In the genomic region with DNA sequence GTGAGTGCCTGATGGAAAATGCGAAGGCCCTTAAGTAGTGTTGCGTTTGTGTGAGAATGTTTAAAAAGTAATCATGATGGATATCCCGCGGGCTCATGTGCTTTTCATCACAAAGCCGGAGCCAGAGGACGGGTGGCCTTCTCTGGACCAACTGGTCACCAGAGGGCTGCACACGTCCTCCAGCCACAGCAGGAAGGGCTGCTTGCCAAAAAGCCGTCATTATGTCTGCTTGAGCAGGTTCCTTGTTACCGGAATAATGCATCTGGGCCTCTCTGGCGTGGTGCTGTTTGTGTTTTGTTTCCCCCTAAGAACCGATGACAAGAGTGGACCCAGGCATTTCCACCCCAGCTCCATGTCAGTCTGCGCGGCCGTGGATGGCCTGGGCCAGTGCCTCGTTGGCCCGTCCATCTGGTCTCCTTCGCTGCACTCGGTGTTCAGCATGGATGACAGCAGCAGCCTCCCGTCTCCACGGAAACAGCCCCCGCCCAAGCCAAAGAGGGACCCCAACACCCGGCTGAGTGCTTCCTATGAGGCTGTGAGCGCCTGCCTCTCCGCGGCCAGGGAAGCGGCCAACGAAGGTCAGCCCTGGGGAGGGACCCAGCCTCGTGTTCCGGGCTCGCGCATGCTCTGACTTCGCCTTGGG, we compare ENCODE assay signal across 1 cellular context.
TF ChIP-seq lines count a peak whose summit lies in the region.

No MANE protein-coding gene starts in this region.

TF ChIP-seq in SK-N-SH treated with all-trans-retinoic acid at 6 μM for 48 hours, 23 proteins besides CTCF, POLR2A, EP300 and RAD21 (continued from another document):
- TF ChIP-seq, protein P1, sequence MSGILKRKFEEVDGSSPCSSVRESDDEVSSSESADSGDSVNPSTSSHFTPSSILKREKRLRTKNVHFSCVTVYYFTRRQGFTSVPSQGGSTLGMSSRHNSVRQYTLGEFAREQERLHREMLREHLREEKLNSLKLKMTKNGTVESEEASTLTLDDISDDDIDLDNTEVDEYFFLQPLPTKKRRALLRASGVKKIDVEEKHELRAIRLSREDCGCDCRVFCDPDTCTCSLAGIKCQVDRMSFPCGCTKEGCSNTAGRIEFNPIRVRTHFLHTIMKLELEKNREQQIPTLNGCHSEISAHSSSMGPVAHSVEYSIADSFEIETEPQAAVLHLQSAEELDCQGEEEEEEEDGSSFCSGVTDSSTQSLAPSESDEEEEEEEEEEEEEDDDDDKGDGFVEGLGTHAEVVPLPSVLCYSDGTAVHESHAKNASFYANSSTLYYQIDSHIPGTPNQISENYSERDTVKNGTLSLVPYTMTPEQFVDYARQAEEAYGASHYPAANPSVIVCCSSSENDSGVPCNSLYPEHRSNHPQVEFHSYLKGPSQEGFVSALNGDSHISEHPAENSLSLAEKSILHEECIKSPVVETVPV (CRISPR knock-in tag; IDR thresholded peaks at IDR 0.05) = no peak
- TF ChIP-seq, protein P2, sequence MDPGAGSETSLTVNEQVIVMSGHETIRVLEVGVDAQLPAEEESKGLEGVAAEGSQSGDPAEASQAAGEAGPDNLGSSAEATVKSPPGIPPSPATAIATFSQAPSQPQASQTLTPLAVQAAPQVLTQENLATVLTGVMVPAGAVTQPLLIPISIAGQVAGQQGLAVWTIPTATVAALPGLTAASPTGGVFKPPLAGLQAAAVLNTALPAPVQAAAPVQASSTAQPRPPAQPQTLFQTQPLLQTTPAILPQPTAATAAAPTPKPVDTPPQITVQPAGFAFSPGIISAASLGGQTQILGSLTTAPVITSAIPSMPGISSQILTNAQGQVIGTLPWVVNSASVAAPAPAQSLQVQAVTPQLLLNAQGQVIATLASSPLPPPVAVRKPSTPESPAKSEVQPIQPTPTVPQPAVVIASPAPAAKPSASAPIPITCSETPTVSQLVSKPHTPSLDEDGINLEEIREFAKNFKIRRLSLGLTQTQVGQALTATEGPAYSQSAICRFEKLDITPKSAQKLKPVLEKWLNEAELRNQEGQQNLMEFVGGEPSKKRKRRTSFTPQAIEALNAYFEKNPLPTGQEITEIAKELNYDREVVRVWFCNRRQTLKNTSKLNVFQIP (CRISPR knock-in tag; IDR thresholded peaks at IDR 0.05; ENCODE audit: borderline replicate concordance, low read depth) = no peak
- TF ChIP-seq CSDC2 (CRISPR knock-in tag; IDR thresholded peaks at IDR 0.05) (no peak), ARNTL (CRISPR knock-in tag; IDR thresholded peaks at IDR 0.05; ENCODE audit: borderline replicate concordance, low read depth) (no peak), ZNF565 (CRISPR knock-in tag; conservative IDR thresholded peaks at IDR 0.05; ENCODE audit: low read depth) (no peak), ZNF70 (CRISPR knock-in tag; IDR thresholded peaks at IDR 0.05) (no peak), RARB (CRISPR knock-in tag; IDR thresholded peaks at IDR 0.05) (no peak), BACH2 (CRISPR knock-in tag; IDR thresholded peaks at IDR 0.05; ENCODE audit: borderline replicate concordance) (no peak)
